14 cellular contexts compared by ENCODE assay signal in the genomic region with DNA sequence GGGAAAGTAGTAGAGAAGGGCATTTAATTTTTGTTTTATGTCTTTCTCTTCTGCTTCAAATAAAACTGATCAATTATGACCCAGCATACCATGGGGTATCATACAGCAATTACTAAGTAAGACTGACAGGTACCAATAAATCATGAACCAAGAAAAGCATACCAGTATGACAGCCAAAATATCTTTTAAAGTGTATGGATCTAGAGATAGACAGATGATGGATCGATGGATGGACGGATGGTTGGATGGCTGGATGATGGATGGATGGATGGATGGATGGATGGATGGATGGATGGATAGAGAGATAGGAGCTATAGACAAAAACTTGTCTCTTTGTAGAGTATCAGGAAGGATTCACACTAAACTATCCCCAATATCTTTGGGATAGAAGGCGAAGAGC. TPM values are rescaled to one million over a fixed set of nuclear protein-coding genes. Genes with fewer than 3 reads are reported as not detected.
DNase-seq lines count a peak whose midpoint lies in the region; ATAC-seq and TF ChIP-seq lines count a peak whose summit lies in the region.
"Had no signal": no experiment of that assay in that cellular context is flagged by ENCODE, and none has a peak within 500 bp of the region (broad histone marks: within the 10 kb centered on the region; RNA-seq: fewer than 3 reads in every experiment).

No MANE protein-coding gene starts in this region.

- TF ChIP-seq CTCF in Loucy (conservative IDR thresholded peaks at IDR 0.05; ENCODE audit: low read length) = no peak
- TF ChIP-seq CTCF in endothelial cell (IDR thresholded peaks at IDR 0.05; ENCODE audit: unreplicated experiment) = no peak
- no peak for TF ChIP-seq CTCF in heart right ventricle (IDR thresholded peaks at IDR 0.05)

- H3K4me1 ChIP-seq in Loucy (ENCODE audit: insufficient read depth, low read length, poor library complexity, severe bottlenecking) = peaks cover 41% of the 10 kb centered on the region
- H3K4me1 ChIP-seq in rectal smooth muscle tissue (ENCODE audit: control insufficient read depth, insufficient read depth, low read length) = no peaks in the 10 kb centered on the region
- peaks cover 0 to 73% (median 26%) of the 10 kb centered on the region in 9 donors for H3K4me1 ChIP-seq in heart right ventricle

- H3K4me3 ChIP-seq in Loucy (ENCODE audit: low read length, poor library complexity, severe bottlenecking) = peak overlapping the region; percentile 87
- peak overlapping the region; percentile 13 for H3K4me3 ChIP-seq in rectal smooth muscle tissue (ENCODE audit: low read length)
- H3K4me3 ChIP-seq in heart right ventricle = peak overlapping the region in 3 of 10 donors; percentile 67 to 87 (median 71)
- H3K4me3 ChIP-seq: HAP-1, lung had no signal

- peaks cover 6% of the 10 kb centered on the region for H3K9me3 Mint-ChIP-seq in T-helper 2 cell treated with Interferon-gamma antibody and Interleukin-4, amounts not matched to agents 5 μg/mL and 100 μg/mL, for 36 hours
- no peaks in the 10 kb centered on the region for H3K9me3 Mint-ChIP-seq in endothelial cell (ENCODE audit: unreplicated experiment)

- no peaks in the 10 kb centered on the region for H3F3A ChIP-seq in Loucy (ENCODE audit: low read depth)

- peak overlapping the region; percentile 96 for H3K4me3 Mint-ChIP-seq in T-helper 2 cell treated with Interferon-gamma antibody and Interleukin-4, amounts not matched to agents 5 μg/mL and 100 μg/mL, for 36 hours
- H3K4me3 Mint-ChIP-seq in endothelial cell (ENCODE audit: unreplicated experiment) = peak overlapping the region; percentile 40

- no peak overlapping the region for H2AFZ ChIP-seq in Loucy (ENCODE audit: low read length)

- WGBS in heart right ventricle, 2 donors = 95 to 98% methylated on average over 3 of the region's 3 CpGs

- H3K36me3 Mint-ChIP-seq in T-helper 2 cell treated with Interferon-gamma antibody and Interleukin-4, amounts not matched to agents 5 μg/mL and 100 μg/mL, for 36 hours (ENCODE audit: low read depth) = peaks cover 30% of the 10 kb centered on the region
- H3K36me3 Mint-ChIP-seq in endothelial cell (ENCODE audit: low read depth, unreplicated experiment) = no peaks in the 10 kb centered on the region

- H3K27ac Mint-ChIP-seq in T-helper 2 cell treated with Interferon-gamma antibody and Interleukin-4, amounts not matched to agents 5 μg/mL and 100 μg/mL, for 36 hours = peak overlapping the region; percentile 17
- H3K27ac Mint-ChIP-seq in endothelial cell (ENCODE audit: unreplicated experiment) = no peak overlapping the region

- H3K27me3 ChIP-seq in Loucy (ENCODE audit: insufficient read depth, low read length, poor library complexity, severe bottlenecking) = no peaks in the 10 kb centered on the region
- H3K27me3 ChIP-seq in rectal smooth muscle tissue (ENCODE audit: control insufficient read depth, insufficient read depth, low read length) = no peaks in the 10 kb centered on the region
- H3K27me3 ChIP-seq in heart right ventricle = no peaks in the 10 kb centered on the region

- intact Hi-C loops in heart right ventricle (cut with DNase I) = no loop called here

- peaks cover 55% of the 10 kb centered on the region for H3K4me1 Mint-ChIP-seq in T-helper 2 cell treated with Interferon-gamma antibody and Interleukin-4, amounts not matched to agents 5 μg/mL and 100 μg/mL, for 36 hours (ENCODE audit: low read depth)
- peaks cover 21% of the 10 kb centered on the region for H3K4me1 Mint-ChIP-seq in endothelial cell (ENCODE audit: unreplicated experiment)

- peaks cover 17% of the 10 kb centered on the region for H3K79me2 ChIP-seq in Loucy (ENCODE audit: insufficient read depth, low read length)

- H3K9me3 ChIP-seq in Loucy (ENCODE audit: insufficient read depth, low read depth, low read length) (no peaks in the 10 kb centered on the region), heart right ventricle (no peaks in the 10 kb centered on the region)
- H3K9me3 ChIP-seq: HAP-1 had no signal

- H3K36me3 ChIP-seq in Loucy (ENCODE audit: insufficient read depth, low read length) = no peaks in the 10 kb centered on the region
- no peaks in the 10 kb centered on the region for H3K36me3 ChIP-seq in rectal smooth muscle tissue (ENCODE audit: control insufficient read depth, insufficient read depth, low read length)
- no peaks in the 10 kb centered on the region for H3K36me3 ChIP-seq in heart right ventricle
- H3K36me3 ChIP-seq: HAP-1 had no signal

- H3K9ac ChIP-seq in Loucy (ENCODE audit: low read depth, low read length, poor library complexity, severe bottlenecking) = peak overlapping the region; percentile 88
- no peak overlapping the region for H3K9ac ChIP-seq in rectal smooth muscle tissue (ENCODE audit: low read length)

- H3K4me2 ChIP-seq in Loucy (ENCODE audit: low read depth, low read length, poor library complexity, severe bottlenecking) = peak overlapping the region; percentile 68

- no peak for DNase-seq in T-helper 2 cell treated with Interferon-gamma antibody and Interleukin-4, amounts not matched to agents 5 μg/mL and 100 μg/mL, for 36 hours (ENCODE audit: low spot score)
- no peak for DNase-seq in T-helper 2 cell
- no peak for DNase-seq in endothelial cell (ENCODE audit: low spot score)
- DNase-seq in heart right ventricle = no peak
- DNase-seq: DMS53, NCI-H1694, retina had no signal

- peaks cover 26% of the 10 kb centered on the region for H3K27me3 Mint-ChIP-seq in T-helper 2 cell treated with Interferon-gamma antibody and Interleukin-4, amounts not matched to agents 5 μg/mL and 100 μg/mL, for 36 hours (ENCODE audit: low read depth)
- H3K27me3 Mint-ChIP-seq in endothelial cell (ENCODE audit: unreplicated experiment) = peaks cover 11% of the 10 kb centered on the region

- no peaks in the 10 kb centered on the region for H4K20me1 ChIP-seq in Loucy (ENCODE audit: insufficient read depth, low read length, poor library complexity, severe bottlenecking)

- no peaks in the 10 kb centered on the region for H3K9me2 ChIP-seq in Loucy (replicated peaks; ENCODE audit: low read depth, low read length)

- ATAC-seq in GM18498 (IDR thresholded peaks at IDR 0.05; ENCODE audit: unreplicated experiment) = no peak
- no peak for ATAC-seq in HG02642 (IDR thresholded peaks at IDR 0.05; ENCODE audit: poor library complexity, unreplicated experiment)
- no peak for ATAC-seq in heart right ventricle
- ATAC-seq: HepG2 had no signal

- H3K27ac ChIP-seq in rectal smooth muscle tissue (ENCODE audit: low read depth, low read length) (no peak overlapping the region), heart right ventricle (peak overlapping the region in 1 of 10 donors; percentile 96)

RNA-seq across cellular contexts. Expression of a gene that starts 1.4 kb away (rescaled TPM):
- total RNA-seq in endothelial cell (ENCODE audit: unreplicated experiment) (10.8 TPM), heart right ventricle (10 to 100 TPM in 3 of 10 donors, 1 to 10 TPM in 7; 5.8 to 16.8 (median 9.3) TPM)
- polyA plus RNA-seq in heart right ventricle = 10 to 100 TPM in 1 of 2 donors, 1 to 10 TPM in 1; 2.7 to 16.6 TPM

RNA-seq across cellular contexts. Expression of a gene that starts 18.0 kb away (rescaled TPM):
- total RNA-seq in endothelial cell (ENCODE audit: unreplicated experiment) = 16.4 TPM
- 1,000 to 10,000 TPM in 3 of 10 donors, 100 to 1,000 TPM in 7; 588 to 1,537 (median 701) TPM for total RNA-seq in heart right ventricle
- polyA plus RNA-seq in heart right ventricle = 100 to 1,000 TPM; 169 to 484 TPM

Comparison
In these comparisons a context has a peak if more than half of its experiments do, and no peak if none do; other contexts are left out.
1. RNA of a gene that starts 18.0 kb away (total RNA-seq): 588 to 1,537 TPM in heart right ventricle; 16.4 TPM in endothelial cell (single experiment); every median in the first group is over 10 times any median in the second.